In the genomic region with DNA sequence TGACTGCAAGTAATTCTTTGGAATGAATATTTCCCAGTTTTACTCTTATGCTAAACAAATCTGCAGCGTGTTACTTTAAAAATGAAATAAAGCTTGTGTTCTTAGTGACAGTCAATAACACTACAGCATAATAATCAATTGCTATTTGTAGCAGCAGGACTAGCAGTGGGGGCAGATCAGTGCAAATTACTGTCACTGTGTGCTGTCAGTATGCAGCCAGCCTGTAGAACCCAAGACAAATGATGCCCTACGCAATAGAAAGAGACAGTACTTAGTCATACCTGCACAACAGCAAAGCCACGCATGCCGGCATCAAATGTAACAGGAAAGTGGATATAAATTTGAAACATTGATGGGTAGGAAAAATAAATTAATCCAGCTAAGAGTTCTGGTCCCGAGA, we compare ENCODE assay signal across 35 cellular contexts.
"Had no signal": no experiment of that assay in that cellular context is flagged by ENCODE, and none has a peak within 500 bp of the region (broad histone marks: within the 10 kb centered on the region; RNA-seq: fewer than 3 reads in every experiment).

No MANE protein-coding gene starts in this region.

- H3K27me3 ChIP-seq: adrenal gland, body of pancreas, brain microvascular endothelial cell, breast epithelium had no signal

- H3K27ac ChIP-seq: adrenal gland, body of pancreas, brain microvascular endothelial cell, breast epithelium, VCaP had no signal

- H3K9me3 ChIP-seq: adrenal gland, body of pancreas, breast epithelium had no signal

- ATAC-seq: activated CD8-positive, alpha-beta memory T cell treated with anti-CD3 and anti-CD28 coated beads, Interleukin-2, amount 10 ng/mL, durations not matched to agents 7 days and 5 days; activated CD8-positive, alpha-beta T cell treated with anti-CD3 and anti-CD28 coated beads, Interleukin-2, amount 10 ng/mL, durations not matched to agents 7 days and 5 days; activated naive CD4-positive, alpha-beta T cell treated with anti-CD3 and anti-CD28 coated beads, Interleukin-2, amount 50 U/mL, for 72 hours; activated T-cell treated with anti-CD3 and anti-CD28 coated beads, Interleukin-2, amount 50 U/mL, for 4 hours; activated T-cell treated with anti-CD3 and anti-CD28 coated beads, Interleukin-2, amount 50 U/mL, for 72 hours; activated T-helper 17 cell treated with anti-CD3 and anti-CD28 coated beads, Interleukin-2, amount 50 U/mL, for 72 hours; body of pancreas had no signal

- H3K36me3 ChIP-seq: adrenal gland, brain microvascular endothelial cell, breast epithelium had no signal

- H3K4me1 ChIP-seq: adrenal gland, breast epithelium had no signal

- DNase-seq: activated B cell treated with CpG ODN at 0.5 μM for 24 hours; activated CD4-positive, alpha-beta memory T cell treated with anti-CD3 and anti-CD28 coated beads, Interleukin-2, amount 10 ng/mL, durations not matched to agents 7 days and 5 days; activated CD4-positive, alpha-beta T cell treated with anti-CD3 and anti-CD28 coated beads for 4 hours; activated CD4-positive, alpha-beta T cell treated with anti-CD3 and anti-CD28 coated beads, Interleukin-2, amount 10 ng/mL, durations not matched to agents 24 days and 14 days; activated CD4-positive, alpha-beta T cell treated with anti-CD3 and anti-CD28 coated beads, Interleukin-2, amount 50 U/mL, for 48 hours; activated CD4-positive, CD25-positive, alpha-beta regulatory T cell treated with anti-CD3 and anti-CD28 coated beads, Interleukin-2, amount 50 U/mL, for 72 hours; activated CD8-positive, alpha-beta memory T cell treated with anti-CD3 and anti-CD28 coated beads for 24 hours; activated CD8-positive, alpha-beta memory T cell treated with anti-CD3 and anti-CD28 coated beads, Interleukin-2, amount 10 ng/mL, durations not matched to agents 7 days and 5 days; activated CD8-positive, alpha-beta T cell treated with anti-CD3 and anti-CD28 coated beads, Interleukin-2, amount 10 ng/mL, durations not matched to agents 7 days and 5 days; activated effector memory CD4-positive, alpha-beta T cell treated with anti-CD3 and anti-CD28 coated beads, Interleukin-2, amount 50 U/mL, for 16 hours; activated gamma-delta T cell treated with Interleukin-2 at 50 U/mL for 16 hours; activated naive CD4-positive, alpha-beta T cell; activated naive CD4-positive, alpha-beta T cell treated with anti-CD3 and anti-CD28 coated beads for 36 hours; activated naive CD4-positive, alpha-beta T cell treated with anti-CD3 and anti-CD28 coated beads, Interleukin-2, amount 50 U/mL, for 16 hours; activated naive CD8-positive, alpha-beta T cell treated with anti-CD3 and anti-CD28 coated beads for 36 hours; activated T-cell treated with anti-CD3 and anti-CD28 coated beads for 4 hours; activated T-cell treated with anti-CD3 and anti-CD28 coated beads, Interleukin-2, amount 50 U/mL, for 1 hour; activated T-cell treated with anti-CD3 and anti-CD28 coated beads, Interleukin-2, amount 50 U/mL, for 4 hours; activated T-cell treated with anti-CD3 and anti-CD28 coated beads, Interleukin-2, amount 50 U/mL, for 72 hours; adrenal gland; amniotic stem cell; aorta; body of pancreas; brain microvascular endothelial cell; central memory CD4-positive, alpha-beta T cell; T-helper 1 cell; T-helper 2 cell; T-helper 9 cell had no signal

- H3K4me1 Mint-ChIP-seq: activated B cell treated with CpG ODN at 0.5 μM for 24 hours; activated CD4-positive, alpha-beta memory T cell treated with anti-CD3 and anti-CD28 coated beads, Interleukin-2, amount 10 ng/mL, durations not matched to agents 7 days and 5 days; activated CD4-positive, alpha-beta T cell treated with anti-CD3 and anti-CD28 coated beads, Interleukin-2, amount 10 ng/mL, durations not matched to agents 24 days and 14 days; activated CD8-positive, alpha-beta memory T cell treated with anti-CD3 and anti-CD28 coated beads, Interleukin-2, amount 10 ng/mL, durations not matched to agents 7 days and 5 days; activated naive CD8-positive, alpha-beta T cell treated with anti-CD3 and anti-CD28 coated beads for 36 hours; activated T-helper 17 cell treated with anti-CD3 and anti-CD28 coated beads, Interleukin-2, amount 50 U/mL, for 72 hours had no signal

- H3K4me3 ChIP-seq: adrenal gland, body of pancreas, breast epithelium had no signal

- H3K36me3 Mint-ChIP-seq: activated CD8-positive, alpha-beta memory T cell treated with anti-CD3 and anti-CD28 coated beads, Interleukin-2, amount 10 ng/mL, durations not matched to agents 7 days and 5 days; activated naive CD4-positive, alpha-beta T cell treated with anti-CD3 and anti-CD28 coated beads, Interleukin-2, amount 50 U/mL, for 72 hours; activated naive CD8-positive, alpha-beta T cell treated with anti-CD3 and anti-CD28 coated beads for 36 hours had no signal

- H3K4me3 Mint-ChIP-seq: activated B cell treated with CpG ODN at 0.5 μM for 24 hours; activated CD4-positive, alpha-beta memory T cell treated with anti-CD3 and anti-CD28 coated beads, Interleukin-2, amount 10 ng/mL, durations not matched to agents 7 days and 5 days; activated CD4-positive, alpha-beta T cell treated with anti-CD3 and anti-CD28 coated beads, Interleukin-2, amount 10 ng/mL, durations not matched to agents 24 days and 14 days; activated CD8-positive, alpha-beta memory T cell treated with anti-CD3 and anti-CD28 coated beads, Interleukin-2, amount 10 ng/mL, durations not matched to agents 7 days and 5 days; activated CD8-positive, alpha-beta T cell treated with anti-CD3 and anti-CD28 coated beads, Interleukin-2, amount 10 ng/mL, durations not matched to agents 7 days and 5 days; activated naive CD4-positive, alpha-beta T cell treated with anti-CD3 and anti-CD28 coated beads for 36 hours; activated naive CD8-positive, alpha-beta T cell treated with anti-CD3 and anti-CD28 coated beads for 36 hours; activated T-cell treated with anti-CD3 and anti-CD28 coated beads, Interleukin-2, amount 50 U/mL, for 4 hours; activated T-cell treated with anti-CD3 and anti-CD28 coated beads, Interleukin-2, amount 50 U/mL, for 72 hours; activated T-helper 1 cell treated with anti-CD3 and anti-CD28 coated beads, Interleukin-12 subunit alpha, Interleukin-12 subunit beta, Interleukin-2, Interleukin-4 antibody, amounts not matched to agents 30 ng/mL and 10 ng/mL and 1 ng/mL, durations not matched to agents 14 hours and 24 hours and 36 hours; activated T-helper 17 cell treated with anti-CD3 and anti-CD28 coated beads, Interleukin-2, amount 50 U/mL, for 72 hours; T-helper 1 cell treated with Interleukin-12 subunit alpha and Interleukin-12 subunit beta and Interleukin-4 antibody, amounts not matched to agents 30 μg/mL and 1 μg/mL, for 36 hours; T-helper 2 cell treated with Interferon-gamma antibody and Interleukin-4, amounts not matched to agents 5 μg/mL and 100 μg/mL, for 36 hours had no signal

- H3K9me3 Mint-ChIP-seq: activated B cell treated with CpG ODN at 0.5 μM for 24 hours; activated CD4-positive, alpha-beta memory T cell treated with anti-CD3 and anti-CD28 coated beads, Interleukin-2, amount 10 ng/mL, durations not matched to agents 7 days and 5 days; activated CD4-positive, alpha-beta T cell treated with anti-CD3 and anti-CD28 coated beads, Interleukin-2, amount 10 ng/mL, durations not matched to agents 24 days and 14 days; activated naive CD4-positive, alpha-beta T cell treated with anti-CD3 and anti-CD28 coated beads for 36 hours; activated naive CD8-positive, alpha-beta T cell treated with anti-CD3 and anti-CD28 coated beads for 36 hours; activated T-cell treated with anti-CD3 and anti-CD28 coated beads, Interleukin-2, amount 50 U/mL, for 4 hours; activated T-cell treated with anti-CD3 and anti-CD28 coated beads, Interleukin-2, amount 50 U/mL, for 72 hours; activated T-helper 1 cell treated with anti-CD3 and anti-CD28 coated beads, Interleukin-12 subunit alpha, Interleukin-12 subunit beta, Interleukin-2, Interleukin-4 antibody, amounts not matched to agents 30 ng/mL and 10 ng/mL and 1 ng/mL, durations not matched to agents 14 hours and 24 hours and 36 hours; activated T-helper 17 cell treated with anti-CD3 and anti-CD28 coated beads, Interleukin-2, amount 50 U/mL, for 72 hours; T-helper 1 cell treated with Interleukin-12 subunit alpha and Interleukin-12 subunit beta and Interleukin-4 antibody, amounts not matched to agents 30 μg/mL and 1 μg/mL, for 36 hours; T-helper 2 cell treated with Interferon-gamma antibody and Interleukin-4, amounts not matched to agents 5 μg/mL and 100 μg/mL, for 36 hours had no signal

- H3K27me3 Mint-ChIP-seq: activated B cell treated with CpG ODN at 0.5 μM for 24 hours; activated CD4-positive, alpha-beta memory T cell treated with anti-CD3 and anti-CD28 coated beads, Interleukin-2, amount 10 ng/mL, durations not matched to agents 7 days and 5 days; activated CD8-positive, alpha-beta memory T cell treated with anti-CD3 and anti-CD28 coated beads, Interleukin-2, amount 10 ng/mL, durations not matched to agents 7 days and 5 days; activated naive CD8-positive, alpha-beta T cell treated with anti-CD3 and anti-CD28 coated beads for 36 hours had no signal

- H3K27ac Mint-ChIP-seq: activated B cell treated with CpG ODN at 0.5 μM for 24 hours; activated CD4-positive, alpha-beta memory T cell treated with anti-CD3 and anti-CD28 coated beads, Interleukin-2, amount 10 ng/mL, durations not matched to agents 7 days and 5 days; activated CD4-positive, alpha-beta T cell treated with anti-CD3 and anti-CD28 coated beads, Interleukin-2, amount 10 ng/mL, durations not matched to agents 24 days and 14 days; activated CD8-positive, alpha-beta memory T cell treated with anti-CD3 and anti-CD28 coated beads, Interleukin-2, amount 10 ng/mL, durations not matched to agents 7 days and 5 days; activated CD8-positive, alpha-beta T cell treated with anti-CD3 and anti-CD28 coated beads, Interleukin-2, amount 10 ng/mL, durations not matched to agents 7 days and 5 days; activated naive CD4-positive, alpha-beta T cell treated with anti-CD3 and anti-CD28 coated beads for 36 hours; activated naive CD4-positive, alpha-beta T cell treated with anti-CD3 and anti-CD28 coated beads, Interleukin-2, amount 50 U/mL, for 72 hours; activated naive CD8-positive, alpha-beta T cell treated with anti-CD3 and anti-CD28 coated beads for 36 hours; activated T-cell treated with anti-CD3 and anti-CD28 coated beads, Interleukin-2, amount 50 U/mL, for 72 hours; activated T-helper 1 cell treated with anti-CD3 and anti-CD28 coated beads, Interleukin-12 subunit alpha, Interleukin-12 subunit beta, Interleukin-2, Interleukin-4 antibody, amounts not matched to agents 30 ng/mL and 10 ng/mL and 1 ng/mL, durations not matched to agents 14 hours and 24 hours and 36 hours; activated T-helper 17 cell treated with anti-CD3 and anti-CD28 coated beads, Interleukin-2, amount 50 U/mL, for 72 hours; T-helper 1 cell treated with Interleukin-12 subunit alpha and Interleukin-12 subunit beta and Interleukin-4 antibody, amounts not matched to agents 30 μg/mL and 1 μg/mL, for 36 hours; T-helper 2 cell treated with Interferon-gamma antibody and Interleukin-4, amounts not matched to agents 5 μg/mL and 100 μg/mL, for 36 hours had no signal
